32 cellular contexts compared by ENCODE assay signal in genomic region chr5:123382252-123382651, GRCh38.
"Had no signal": no experiment of that assay in that cellular context is flagged by ENCODE, and none has a peak within 500 bp of the region (broad histone marks: within the 10 kb centered on the region; RNA-seq: fewer than 3 reads in every experiment).

No MANE protein-coding gene starts in this region.

- DNase-seq: activated CD4-positive, alpha-beta T cell treated with anti-CD3 and anti-CD28 coated beads, Interleukin-2, amount 10 ng/mL, durations not matched to agents 24 days and 14 days; activated CD4-positive, alpha-beta T cell treated with anti-CD3 and anti-CD28 coated beads, Interleukin-2, amount 50 U/mL, for 4 hours; activated CD8-positive, alpha-beta T cell treated with anti-CD3 and anti-CD28 coated beads for 36 hours; activated effector memory CD4-positive, alpha-beta T cell treated with anti-CD3 and anti-CD28 coated beads, Interleukin-2, amount 50 U/mL, for 16 hours; activated naive CD4-positive, alpha-beta T cell; activated naive CD4-positive, alpha-beta T cell treated with anti-CD3 and anti-CD28 coated beads, Interleukin-2, amount 50 U/mL, for 16 hours; activated naive CD8-positive, alpha-beta T cell treated with anti-CD3 and anti-CD28 coated beads for 36 hours; activated T-cell treated with anti-CD3 and anti-CD28 coated beads, Interleukin-2, amount 50 U/mL, for 1 hour; activated T-cell treated with anti-CD3 and anti-CD28 coated beads, Interleukin-2, amount 50 U/mL, for 72 hours; amniotic stem cell; aorta; brain microvascular endothelial cell; Karpas-422; KBM-7; MG63; NCI-H1105; NCI-H1417 treated with DMSO at 0.1 percent for 48 hours; NCI-H1694; NCI-H1930; NCI-H2081 treated with DMSO at 0.1 percent for 48 hours; NCI-H226; NCI-H446 treated with DMSO at 0.1 percent for 48 hours; NCI-H524; PC-9; SJCRH30; SK-N-SH; T-helper 1 cell; T-helper 2 cell; T-helper 9 cell had no signal

- H3K4me3 ChIP-seq: MG63, PC-9, SJCRH30 had no signal

- H3K9me3 ChIP-seq: MG63, SJCRH30, SK-N-SH had no signal

- H3K4me1 ChIP-seq: SJCRH30 had no signal

- H3K27ac ChIP-seq: brain microvascular endothelial cell, PC-9, RWPE1, SJCRH30 had no signal

- H3K9ac ChIP-seq: SK-N-SH had no signal

- ATAC-seq: activated CD8-positive, alpha-beta T cell treated with anti-CD3 and anti-CD28 coated beads for 36 hours; activated T-cell treated with anti-CD3 and anti-CD28 coated beads, Interleukin-2, amount 50 U/mL, for 72 hours; activated T-helper 17 cell treated with anti-CD3 and anti-CD28 coated beads, Interleukin-2, amount 50 U/mL, for 72 hours; Right ventricle myocardium inferior had no signal

- H3K27me3 ChIP-seq: brain microvascular endothelial cell, MG63, SJCRH30 had no signal
